In the genomic region with DNA sequence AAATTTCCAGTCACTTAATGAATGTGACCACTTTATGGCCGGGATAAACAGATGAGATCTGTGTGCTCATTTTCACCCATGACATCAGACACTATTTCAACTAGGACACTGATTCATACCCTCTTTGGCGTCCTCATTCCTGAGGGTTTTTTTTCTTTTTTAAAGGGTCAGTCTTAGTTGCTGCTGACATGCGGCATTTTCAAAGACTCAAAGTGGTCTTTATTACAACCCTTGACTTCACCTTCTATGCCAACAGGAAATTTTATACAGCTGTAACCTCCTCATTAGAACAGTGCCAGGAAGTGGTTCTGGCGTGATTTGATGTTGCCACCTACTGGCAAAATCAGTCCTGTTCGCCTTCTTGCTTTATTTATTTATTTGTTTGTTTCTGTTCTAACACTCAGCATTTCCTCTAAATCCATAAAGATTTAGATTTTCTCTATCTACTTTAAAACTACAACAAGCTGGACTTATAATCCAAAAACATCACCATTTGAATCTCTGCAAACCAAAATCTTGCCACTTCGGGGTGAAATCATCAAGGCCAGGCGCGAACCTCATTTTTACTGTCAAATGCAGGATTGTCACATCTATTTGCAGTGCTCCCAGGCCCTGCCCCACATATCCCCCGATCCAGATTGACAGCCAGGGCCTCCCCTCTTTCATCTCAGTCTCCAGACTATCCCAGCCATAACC, we compare ENCODE assay signal across 8 cellular contexts.
A peak's percentile ranks its signal among the peaks of the same experiment; 100 is the strongest.
DNase-seq lines count a peak whose midpoint lies in the region; TF ChIP-seq lines count a peak whose summit lies in the region.

No MANE protein-coding gene starts in this region.

- H3K27ac Mint-ChIP-seq in CD4-positive, alpha-beta memory T cell, result no peak overlapping the region

- H3K27me3 ChIP-seq in CD4-positive, alpha-beta memory T cell (ENCODE audit: insufficient read depth, low read length), result no peaks in the 10 kb centered on the region

- H3K36me3 Mint-ChIP-seq in CD4-positive, alpha-beta memory T cell, result no peaks in the 10 kb centered on the region

- peaks cover 1 to 22% (median 9%) of the 10 kb centered on the region in 8 donors for H3K9me3 Mint-ChIP-seq in CD4-positive, alpha-beta memory T cell

- no peaks in the 10 kb centered on the region for H3K4me1 Mint-ChIP-seq in CD4-positive, alpha-beta memory T cell

- intact Hi-C loops in CD4-positive, alpha-beta memory T cell (cut with micrococcal nuclease), result no loop called here

- no peak overlapping the region for H3K27ac ChIP-seq in CD4-positive, alpha-beta memory T cell (ENCODE audit: low read depth, low read length)

- TF ChIP-seq CTCF in AG09309 (IDR thresholded peaks at IDR 0.05; ENCODE audit: control insufficient read depth, insufficient read depth, low read depth, low read length, missing control alignments), result peak; percentile 78

- no peaks in the 10 kb centered on the region for H3K9me3 ChIP-seq in CD4-positive, alpha-beta memory T cell (ENCODE audit: control insufficient read depth in 1 of 2, low read length in 2 of 2)

- DNase-seq in AG09309 (ENCODE audit: low read depth) (peak; percentile 55), M059J (ENCODE audit: low read depth) (peak; percentile 51), amygdala (lab: John Stamatoyannopoulos, UW) (peak in 36 of 56 donors; percentile 6 to 77 (median 30)), kidney glomerular epithelial cell (lab: John Stamatoyannopoulos, UW) (peak; percentile 47), UCSD-AML1 (lab: John Stamatoyannopoulos, UW; ENCODE audit: unreplicated experiment) (no peak), NCI-H226 (no peak)
- no peak for DNase-seq in activated CD4-positive, alpha-beta T cell treated with anti-CD3 and anti-CD28 coated beads for 1 hour
- no peak for DNase-seq in CD4-positive, alpha-beta memory T cell

- CTCF ChIA-PET in CD4-positive, alpha-beta memory T cell (lab: Charles Lee; ENCODE audit: partially characterized antibody), result no interaction called here

- H3K4me3 Mint-ChIP-seq in CD4-positive, alpha-beta memory T cell, result no peak overlapping the region

- POLR2A ChIA-PET in CD4-positive, alpha-beta memory T cell (lab: Charles Lee; ENCODE audit: partially characterized antibody), result no interaction called here

- H3K27me3 Mint-ChIP-seq in CD4-positive, alpha-beta memory T cell, result no peaks in the 10 kb centered on the region

- no peaks in the 10 kb centered on the region for H3K36me3 ChIP-seq in CD4-positive, alpha-beta memory T cell (ENCODE audit: insufficient read depth, low read length)

- H3K4me1 ChIP-seq in CD4-positive, alpha-beta memory T cell (ENCODE audit: insufficient read depth, low read length), result no peaks in the 10 kb centered on the region

- H3K4me3 ChIP-seq in AG09309 (ENCODE audit: control insufficient read depth, low read depth, low read length), result no peak overlapping the region
- no peak overlapping the region for H3K4me3 ChIP-seq in CD4-positive, alpha-beta memory T cell (ENCODE audit: low read length in 2 of 2)

Comparison
In these comparisons a context has a peak if more than half of its experiments do, and no peak if none do; other contexts are left out.
1. DNase-seq: peak in AG09309 (single experiment), M059J (single experiment), amygdala (36 of 56) and kidney glomerular epithelial cell (single experiment); none in UCSD-AML1 (single experiment), activated CD4-positive, alpha-beta T cell treated with anti-CD3 and anti-CD28 coated beads for 1 hour (single experiment), NCI-H226 (single experiment) and CD4-positive, alpha-beta memory T cell (0 of 5).